Comparison of ENCODE assay signal across 23 cellular contexts in genomic region chr5:40909723-40910122, GRCh38. TPM values are rescaled to one million over a fixed set of nuclear protein-coding genes. Genes with fewer than 3 reads are reported as not detected.
A peak's percentile ranks its signal among the peaks of the same experiment; 100 is the strongest.
DNase-seq lines count a peak whose midpoint lies in the region; ATAC-seq and TF ChIP-seq lines count a peak whose summit lies in the region.
"Had no signal": no experiment of that assay in that cellular context is flagged by ENCODE, and none has a peak within 500 bp of the region (broad histone marks: within the 10 kb centered on the region; RNA-seq: fewer than 3 reads in every experiment).

No MANE protein-coding gene starts in this region.

- H3K27ac ChIP-seq in heart right ventricle (peak overlapping the region in 9 of 10 donors; percentile 12 to 77 (median 38)), gastroesophageal sphincter (peak overlapping the region in 2 of 4 donors; percentile 15 to 29), ovary (peak overlapping the region in 1 of 2 donors; percentile 55), uterus (peak overlapping the region; percentile 43 to 57), aorta (ENCODE audit: low read depth in 1 of 2, low read length in 2 of 2) (no peak overlapping the region)

- H3K4me1 ChIP-seq in heart right ventricle = peaks cover 0 to 32% (median 13%) of the 10 kb centered on the region in 9 donors
- H3K4me1 ChIP-seq in gastroesophageal sphincter = peaks cover 0 to 7% (median 0%) of the 10 kb centered on the region in 3 donors
- peaks cover 5% of the 10 kb centered on the region for H3K4me1 ChIP-seq in ovary (ENCODE audit: insufficient read depth)
- no peaks in the 10 kb centered on the region for H3K4me1 ChIP-seq in uterus
- no peaks in the 10 kb centered on the region for H3K4me1 ChIP-seq in aorta (ENCODE audit: control insufficient read depth in 1 of 2, insufficient read depth in 2 of 2, low read length in 2 of 2)

- H3K4me3 ChIP-seq in heart right ventricle (peak overlapping the region in 9 of 10 donors; percentile 2 to 49 (median 37)), gastroesophageal sphincter (peak overlapping the region; percentile 22 to 39), ovary (peak overlapping the region; percentile 29), uterus (peak overlapping the region in 1 of 2 donors; percentile 31), aorta (ENCODE audit: low read length in 2 of 2) (no peak overlapping the region)
- H3K4me3 ChIP-seq: GM12878 had no signal

- DNase-seq in heart right ventricle (no peak), Right ventricle myocardium superior (no peak), ovary (no peak), uterus (no peak), HK-2 (ENCODE audit: unreplicated experiment) (no peak), aorta (no peak), NCI-H226 (no peak)
- DNase-seq: activated B cell treated with CpG ODN at 0.5 μM for 24 hours; activated CD4-positive, alpha-beta T cell treated with anti-CD3 and anti-CD28 coated beads, Interleukin-2, amount 50 U/mL, for 48 hours; activated CD8-positive, alpha-beta memory T cell treated with anti-CD3 and anti-CD28 coated beads, Interleukin-2, amount 50 U/mL, for 48 hours; COR-L47; DND-41; foreskin fibroblast; Karpas-422; naive thymus-derived CD8-positive, alpha-beta T cell; NCI-H1694; NCI-H526 treated with DMSO at 0.1 percent for 48 hours; T1000 had no signal

- 43 to 57% methylated on average over 2 of the region's 2 CpGs for WGBS in heart right ventricle, 2 donors
- WGBS in gastroesophageal sphincter (ENCODE audit: low coverage in 1 of 2), 2 donors = 17 to 34% methylated on average over 1 to 2 of the region's 2 CpGs
- 8 to 15% (median 8%) methylated on average over 2 of the region's 2 CpGs for WGBS in ovary, 3 donors
- WGBS in aorta, 2 donors = 27 to 33% methylated on average over 2 of the region's 2 CpGs

- H3K27me3 ChIP-seq in heart right ventricle (no peaks in the 10 kb centered on the region), gastroesophageal sphincter (no peaks in the 10 kb centered on the region), ovary (no peaks in the 10 kb centered on the region), uterus (no peaks in the 10 kb centered on the region), aorta (ENCODE audit: control insufficient read depth in 1 of 2, insufficient read depth in 2 of 2, low read length in 1 of 2) (no peaks in the 10 kb centered on the region)

- TF ChIP-seq EP300 in gastroesophageal sphincter (IDR thresholded peaks at IDR 0.05) (no peak), ovary (IDR thresholded peaks at IDR 0.05) (no peak)

- TF ChIP-seq CTCF in heart right ventricle (IDR thresholded peaks at IDR 0.05) (no peak), gastroesophageal sphincter (IDR thresholded peaks at IDR 0.05) (no peak), ovary (IDR thresholded peaks at IDR 0.05) (no peak), uterus (IDR thresholded peaks at IDR 0.05) (no peak)

- TF ChIP-seq POLR2A in gastroesophageal sphincter (IDR thresholded peaks at IDR 0.05) (no peak), ovary (IDR thresholded peaks at IDR 0.05) (no peak), uterus (IDR thresholded peaks at IDR 0.05) (no peak)

- intact Hi-C loops in heart right ventricle (cut with DNase I) = loop anchor here (5.0 to 10.0 kb wide), 19 partner anchors 53 to 935 kb away; partner anchors contain the start of gene PLCXD3 (in 1 of the 10)
- intact Hi-C loops in Right ventricle myocardium superior (cut with DNase I) = loop anchor here (10.0 kb wide), 4 partner anchors 205 to 935 kb away; no protein-coding TSS in a partner anchor
- intact Hi-C loops in ovary (cut with DNase I) = loop anchor here in 3 of 4 donors (5.0 to 10.0 kb wide), 3 partner anchors 358 to 935 kb away; partner anchors contain the start of gene PLCXD3 (in 1 of the 3)
- intact Hi-C loops in uterus (cut with DNase I; ENCODE audit: low total_unique reads) = no loop called here
- intact Hi-C loops in aorta (cut with DNase I) = loop anchor here (5.0 to 10.0 kb wide), 4 partner anchors 365 to 933 kb away; no protein-coding TSS in a partner anchor

- no peak for ATAC-seq in heart right ventricle
- no peak for ATAC-seq in Right ventricle myocardium superior (ENCODE audit: poor library complexity)
- ATAC-seq in gastroesophageal sphincter = no peak
- no peak for ATAC-seq in aorta (ENCODE audit: low FRiP score)
- ATAC-seq: GM12878; naive thymus-derived CD8-positive, alpha-beta T cell; stimulated activated memory B cell treated with anti-CD40 and anti-IgM and Interleukin-4, amounts not matched to agents 10 μg/mL and 1 μg/mL and 100 μg/mL, for 72 hours had no signal

- H3K9me3 ChIP-seq in heart right ventricle = no peaks in the 10 kb centered on the region
- H3K9me3 ChIP-seq in gastroesophageal sphincter = no peaks in the 10 kb centered on the region
- H3K9me3 ChIP-seq in ovary = no peaks in the 10 kb centered on the region
- H3K9me3 ChIP-seq in uterus = no peaks in the 10 kb centered on the region
- no peaks in the 10 kb centered on the region for H3K9me3 ChIP-seq in aorta (ENCODE audit: control insufficient read depth, low read length)

- H3K36me3 ChIP-seq in heart right ventricle = no peaks in the 10 kb centered on the region
- no peaks in the 10 kb centered on the region for H3K36me3 ChIP-seq in gastroesophageal sphincter
- H3K36me3 ChIP-seq in ovary = no peaks in the 10 kb centered on the region
- H3K36me3 ChIP-seq in uterus = no peaks in the 10 kb centered on the region
- no peaks in the 10 kb centered on the region for H3K36me3 ChIP-seq in aorta (ENCODE audit: control insufficient read depth in 1 of 2, insufficient read depth in 2 of 2, low read length in 1 of 2)

RNA-seq across cellular contexts. Expression of gene C7, which starts 0.4 kb away (rescaled TPM):
- total RNA-seq in heart right ventricle = 100 to 1,000 TPM in 4 of 10 donors, 10 to 100 TPM in 6; 43.9 to 399 (median 84.7) TPM
- 100 to 1,000 TPM; 141 to 255 TPM for polyA plus RNA-seq in heart right ventricle
- total RNA-seq in Right ventricle myocardium superior = 272 TPM
- 100 to 1,000 TPM; 396 to 929 (median 694) TPM for total RNA-seq in gastroesophageal sphincter
- total RNA-seq in ovary = 1,000 to 10,000 TPM in 5 of 7 donors, 100 to 1,000 TPM in 2; 205 to 2,709 (median 1,224) TPM
- polyA plus RNA-seq in ovary = 1,000 to 10,000 TPM; 1,183 to 1,831 TPM
- 100 to 1,000 TPM; 293 to 576 (median 424) TPM for total RNA-seq in uterus
- 100 to 1,000 TPM; 327 to 412 TPM for total RNA-seq in aorta
- polyA plus RNA-seq in aorta = 10 to 100 TPM; 16.0 to 27.2 TPM
- total RNA-seq: A172; activated B cell treated with CpG ODN at 0.5 μM for 24 hours; naive thymus-derived CD8-positive, alpha-beta T cell; osteocyte had no signal
- polyA plus RNA-seq: GM12878 had no signal

Comparison
In these comparisons a context has a peak if more than half of its experiments do, and no peak if none do; other contexts are left out.
1. H3K27ac ChIP-seq: peak in heart right ventricle (9 of 10) and uterus (2 of 2); none in aorta (0 of 2).
2. H3K4me3 ChIP-seq: peak in heart right ventricle (9 of 10), gastroesophageal sphincter (2 of 2) and ovary (single experiment); none in aorta (0 of 2).